ENCODE assay signal across 9 cellular contexts in genomic region chr3:97823081-97823480, GRCh38. TPM values are rescaled to one million over a fixed set of nuclear protein-coding genes. Genes with fewer than 3 reads are reported as not detected.
A peak's percentile ranks its signal among the peaks of the same experiment; 100 is the strongest.
DNase-seq lines count a peak whose midpoint lies in the region; ATAC-seq, FAIRE-seq and TF ChIP-seq lines count a peak whose summit lies in the region.
"Had no signal": no experiment of that assay in that cellular context is flagged by ENCODE, and none has a peak within 500 bp of the region (broad histone marks: within the 10 kb centered on the region; RNA-seq: fewer than 3 reads in every experiment).

No MANE protein-coding gene starts in this region.

- H3K4me3 ChIP-seq in AG04450 (ENCODE audit: low read depth, low read length) = peak overlapping the region; percentile 82

- H3K36me3 Mint-ChIP-seq in IgD-negative memory B cell (no peaks in the 10 kb centered on the region), natural killer cell (peaks cover 6% of the 10 kb centered on the region)

- H3K27ac ChIP-seq in AG04450 (ENCODE audit: low read depth, low read length) = no peak overlapping the region

- H3K4me3 Mint-ChIP-seq in IgD-negative memory B cell (peak overlapping the region; percentile 92 to 95 (median 94)), natural killer cell (peak overlapping the region; percentile 95)

- H3K9me3 ChIP-seq in AG04450 (ENCODE audit: control insufficient read depth, insufficient read depth, low read length) = no peaks in the 10 kb centered on the region

- no peak for FAIRE-seq in urothelium cell line (lab: Jason Lieb, UNC)

- intact Hi-C loops in natural killer cell (cut with micrococcal nuclease) = no loop called here

- POLR2A ChIA-PET in AG04450 (lab: Yijun Ruan, JAX) = interaction anchor here (2.6 kb wide), 1 partner anchor 49 kb away, joined by 8 read pairs; no protein-coding TSS in a partner anchor

- H3K27ac Mint-ChIP-seq in IgD-negative memory B cell (peak overlapping the region; percentile 23 to 90 (median 65)), natural killer cell (peak overlapping the region; percentile 39 to 80)

- CTCF ChIA-PET in AG04450 (lab: Charles Lee) = interaction anchor here (1.0 to 3.9 kb wide), 3 partner anchors 10 to 200 kb away, joined by 3 to 34 read pairs (median 9); no protein-coding TSS in a partner anchor

- peaks cover 0 to 3% (median 0%) of the 10 kb centered on the region in 3 donors for H3K9me3 Mint-ChIP-seq in IgD-negative memory B cell
- no peaks in the 10 kb centered on the region for H3K9me3 Mint-ChIP-seq in natural killer cell

- H3K4me1 Mint-ChIP-seq in IgD-negative memory B cell (peaks cover 11 to 30% (median 14%) of the 10 kb centered on the region in 3 donors), natural killer cell (peaks cover 19 to 22% of the 10 kb centered on the region in 2 donors)

- peaks cover 15% of the 10 kb centered on the region for H3K27me3 Mint-ChIP-seq in IgD-negative memory B cell
- H3K27me3 Mint-ChIP-seq in natural killer cell (ENCODE audit: low read depth in 2 of 2) = peaks cover 39 to 43% of the 10 kb centered on the region in 2 donors

- ATAC-seq in natural killer cell = no peak
- no peak for ATAC-seq in HG03342 (IDR thresholded peaks at IDR 0.05; ENCODE audit: unreplicated experiment)
- no peak for ATAC-seq in activated CD4-positive, CD25-positive, alpha-beta regulatory T cell treated with anti-CD3 and anti-CD28 coated beads, Interleukin-2, amount 50 U/mL, for 24 hours

- DNase-seq in AG04450 (ENCODE audit: low read depth, low spot score) = no peak
- DNase-seq in dermis blood vessel endothelial cell = peak; percentile 24
- no peak for DNase-seq in natural killer cell
- DNase-seq in NOMO-1 (lab: John Stamatoyannopoulos, UW; ENCODE audit: unreplicated experiment in 2 of 2) = no peak
- no peak for DNase-seq in urothelium cell line (ENCODE audit: low spot score)
- DNase-seq: cerebellar nuclear complex had no signal

- TF ChIP-seq CTCF in AG04450 (IDR thresholded peaks at IDR 0.05; ENCODE audit: low read depth, low read length) (no peak), natural killer cell (IDR thresholded peaks at IDR 0.05) (no peak)

- no peaks in the 10 kb centered on the region for H3K27me3 ChIP-seq in AG04450 (ENCODE audit: control insufficient read depth, insufficient read depth, low read length)

RNA-seq across cellular contexts. Expression of gene CRYBG3, which starts 1.3 kb away (rescaled TPM):
- polyA plus RNA-seq in AG04450 (2011; rRNA removed) = 7.4 and 9.9 TPM in 2 replicates
- 11.8 and 20.9 TPM in 2 replicates for polyA minus RNA-seq in AG04450 (2011; rRNA and poly(A)+ RNA removed)
- 1.7 TPM for polyA plus RNA-seq in IgD-negative memory B cell
- 36.9 and 43.2 TPM in 2 replicates for total RNA-seq in dermis blood vessel endothelial cell
- 1 to 10 TPM; 1.1 to 2.4 (median 1.8) TPM for total RNA-seq in natural killer cell

RNA-seq across cellular contexts. Expression of gene ARL6, which starts 58.5 kb away (rescaled TPM):
- polyA plus RNA-seq in AG04450 (2011; rRNA removed) (3.5 and 5.0 TPM in 2 replicates), IgD-negative memory B cell (1.9 TPM)
- 7.7 and 9.9 TPM in 2 replicates for polyA minus RNA-seq in AG04450 (2011; rRNA and poly(A)+ RNA removed)
- total RNA-seq in dermis blood vessel endothelial cell (6.7 and 7.5 TPM in 2 replicates), natural killer cell (1 to 10 TPM; 2.1 to 4.9 (median 2.3) TPM)

Comparison
In these comparisons a context has a peak if more than half of its experiments do, and no peak if none do; other contexts are left out.
1. RNA of gene CRYBG3, which starts 1.3 kb away (total RNA-seq): 36.9 to 43.2 TPM in dermis blood vessel endothelial cell; 1.1 to 2.4 TPM in natural killer cell; every median in the first group is over 10 times any median in the second.